ENCODE assay signal across 8 cellular contexts in the genomic region with DNA sequence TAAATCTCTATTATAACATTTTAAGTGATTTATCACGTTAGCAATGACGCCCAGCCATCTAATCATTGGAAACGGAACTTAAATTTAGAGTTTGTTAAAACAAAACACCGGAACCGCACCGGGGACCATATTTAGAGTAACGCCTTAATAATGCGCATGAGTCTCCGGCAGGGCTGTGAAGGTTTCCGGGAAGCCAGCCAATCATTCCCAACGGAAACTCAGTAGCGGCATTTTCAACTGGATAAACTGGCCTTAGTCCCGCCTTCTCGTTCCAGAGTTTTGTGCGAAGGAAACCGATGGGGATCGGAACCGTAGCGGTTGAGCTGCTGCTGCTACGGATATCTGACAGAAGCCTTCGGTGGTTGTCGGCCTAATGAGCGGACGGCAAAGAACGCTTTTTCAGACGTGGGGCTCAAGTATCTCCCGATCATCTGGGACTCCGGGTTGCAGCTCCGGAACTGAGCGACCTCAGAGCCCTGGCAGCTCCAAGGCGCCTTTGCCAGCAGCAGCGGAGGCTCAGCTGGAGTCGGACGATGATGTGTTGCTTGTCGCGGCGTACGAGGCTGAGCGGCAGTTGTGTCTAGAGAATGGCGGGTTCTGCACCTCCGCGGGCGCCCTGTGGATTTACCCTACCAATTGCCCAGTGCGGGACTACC. TPM values are rescaled to one million over a fixed set of nuclear protein-coding genes. Genes with fewer than 3 reads are reported as not detected.
DNase-seq lines count a peak whose midpoint lies in the region; ATAC-seq and TF ChIP-seq lines count a peak whose summit lies in the region.

Gene FANCM, plus strand, starts transcription at position 272 of the 656 bp plus-strand sequence. Its CDS starts 102 bp downstream, at position 374.

- no peaks in the 10 kb centered on the region for H3K9me3 ChIP-seq in thoracic aorta

- H3K4me3 ChIP-seq in thoracic aorta, result peak within 1 kb of the TSS; percentile 85

- DNase-seq in GM04503 (ENCODE audit: low read depth) (peak; percentile 80), NCI-H1092 treated with DMSO at 0.1 percent for 48 hours (lab: John Stamatoyannopoulos, UW) (peak; percentile 99), SKM-1 (lab: John Stamatoyannopoulos, UW; ENCODE audit: unreplicated experiment) (peak; percentile 68), glomerular endothelial cell (ENCODE audit: extremely low read depth, low read depth, low spot score) (peak; percentile 97), omental fat pad (ENCODE audit: low spot score) (peak; percentile 80), thoracic aorta (ENCODE audit: low spot score) (peak; percentile 83)
- peak; percentile 78 to 83 for DNase-seq in activated naive CD4-positive, alpha-beta T cell treated with anti-CD3 and anti-CD28 coated beads, Interleukin-2, amount 50 U/mL, for 72 hours (ENCODE audit: low spot score in 2 of 2)

- H3K36me3 ChIP-seq in thoracic aorta, result no peaks in the 10 kb centered on the region

- peak within 1 kb of the TSS; percentile 88 for H3K27ac ChIP-seq in thoracic aorta

- H3K9me3 Mint-ChIP-seq in activated naive CD4-positive, alpha-beta T cell treated with anti-CD3 and anti-CD28 coated beads, Interleukin-2, amount 50 U/mL, for 72 hours, result no peaks in the 10 kb centered on the region

- TF ChIP-seq CTCF in omental fat pad (IDR thresholded peaks at IDR 0.05), result no peak
- no peak for TF ChIP-seq CTCF in thoracic aorta (IDR thresholded peaks at IDR 0.05)

- H3K36me3 Mint-ChIP-seq in activated naive CD4-positive, alpha-beta T cell treated with anti-CD3 and anti-CD28 coated beads, Interleukin-2, amount 50 U/mL, for 72 hours, result peaks cover 15 to 23% of the 10 kb centered on the region in 2 donors

- no peaks in the 10 kb centered on the region for H3K27me3 ChIP-seq in thoracic aorta (replicated peaks; ENCODE audit: insufficient read depth)

- peaks cover 10 to 25% of the 10 kb centered on the region in 2 donors for H3K4me1 ChIP-seq in thoracic aorta (ENCODE audit: control insufficient read depth in 1 of 2, low read depth in 2 of 2)

- peak within 1 kb of the TSS; percentile 97 to 100 for H3K27ac Mint-ChIP-seq in activated naive CD4-positive, alpha-beta T cell treated with anti-CD3 and anti-CD28 coated beads, Interleukin-2, amount 50 U/mL, for 72 hours

- ATAC-seq in HG02571 (IDR thresholded peaks at IDR 0.05; ENCODE audit: unreplicated experiment) (peak; percentile 37), omental fat pad (ENCODE audit: low FRiP score) (peak; percentile 79), thoracic aorta (ENCODE audit: insufficient number of reproducible peaks, low FRiP score, low read depth) (peak; percentile 72)
- peak; percentile 63 to 68 for ATAC-seq in activated naive CD4-positive, alpha-beta T cell treated with anti-CD3 and anti-CD28 coated beads, Interleukin-2, amount 50 U/mL, for 72 hours

RNA-seq across cellular contexts. Expression of gene FANCM, which starts in this region (rescaled TPM):
- 10 to 100 TPM; 17.5 to 24.8 TPM for total RNA-seq in activated naive CD4-positive, alpha-beta T cell treated with anti-CD3 and anti-CD28 coated beads, Interleukin-2, amount 50 U/mL, for 72 hours
- 4.8 and 6.2 TPM in 2 replicates for total RNA-seq in glomerular endothelial cell
- total RNA-seq in omental fat pad, result 10 to 100 TPM in 1 of 4 donors, 1 to 10 TPM in 3; 3.6 to 16.7 (median 4.8) TPM
- 10 to 100 TPM in 1 of 2 donors, 1 to 10 TPM in 1; 4.3 to 10.7 TPM for total RNA-seq in thoracic aorta

Comparison
In these comparisons a context has a peak if more than half of its experiments do, and no peak if none do; other contexts are left out.
1. Peak in every context shown above with its lines: DNase-seq, ATAC-seq, H3K4me3 ChIP-seq and H3K27ac ChIP-seq.